Comparison of ENCODE assay signal across 9 cellular contexts in genomic region chr1:230867119-230867902, GRCh38. TPM values are rescaled to one million over a fixed set of nuclear protein-coding genes. Genes with fewer than 3 reads are reported as not detected.
DNase-seq lines count a peak whose midpoint lies in the region; ATAC-seq, FAIRE-seq and TF ChIP-seq lines count a peak whose summit lies in the region.
"Had no signal": no experiment of that assay in that cellular context is flagged by ENCODE, and none has a peak within 500 bp of the region (broad histone marks: within the 10 kb centered on the region; RNA-seq: fewer than 3 reads in every experiment).

No MANE protein-coding gene starts in this region.

- TF ChIP-seq CTCF in bronchial epithelial cell (IDR thresholded peaks at IDR 0.05; ENCODE audit: insufficient read depth, low read length, severe bottlenecking) = no peak
- no peak for TF ChIP-seq CTCF in upper lobe of left lung (IDR thresholded peaks at IDR 0.05)

- peak overlapping the region; percentile 87 to 93 (median 90) for H3K4me3 Mint-ChIP-seq in IgD-negative memory B cell

- H3K36me3 ChIP-seq in ACC112 (ENCODE audit: insufficient read depth, low read length) (no peaks in the 10 kb centered on the region), bronchial epithelial cell (ENCODE audit: control insufficient read depth, insufficient read depth, low read length) (no peaks in the 10 kb centered on the region), upper lobe of left lung (no peaks in the 10 kb centered on the region)

- peak overlapping the region; percentile 54 for H3K27ac ChIP-seq in ACC112 (ENCODE audit: low read depth, low read length)
- H3K27ac ChIP-seq in upper lobe of left lung = peak overlapping the region; percentile 81 to 93 (median 86)

- DNase-seq in bronchial epithelial cell (ENCODE audit: low read depth) (peak; percentile 44), lung microvascular endothelial cell (ENCODE audit: low read depth in 2 of 2) (peak; percentile 21 to 41), upper lobe of left lung (no peak)
- DNase-seq in effector CD8-positive, alpha-beta T cell (lab: John Stamatoyannopoulos, UW) = no peak
- DNase-seq in stimulated activated CD4-positive, alpha-beta T cell treated with anti-CD3 and anti-CD28 coated beads, Interleukin-4, amount 100 ng/mL, for 4 hours = no peak

- 25 to 27% methylated on average over 17 of the region's 17 CpGs for WGBS in upper lobe of left lung, 2 donors

- no peak for FAIRE-seq in bronchial epithelial cell (lab: Jason Lieb, UNC)
- FAIRE-seq: frontal cortex had no signal

- H3K79me2 ChIP-seq in ACC112 (ENCODE audit: control insufficient read depth, insufficient read depth, low read length, unreplicated experiment) = peaks cover 39% of the 10 kb centered on the region

- no peak for ATAC-seq in upper lobe of left lung (ENCODE audit: low FRiP score in 2 of 2)
- no peak for ATAC-seq in GM19324 (IDR thresholded peaks at IDR 0.05; ENCODE audit: low FRiP score, unreplicated experiment)

- H3K27me3 ChIP-seq in ACC112 (ENCODE audit: insufficient read depth, low read length) (no peaks in the 10 kb centered on the region), bronchial epithelial cell (ENCODE audit: control insufficient read depth, insufficient read depth, low read length) (no peaks in the 10 kb centered on the region), upper lobe of left lung (no peaks in the 10 kb centered on the region)

- H3K27me3 Mint-ChIP-seq in IgD-negative memory B cell = peaks cover 16% of the 10 kb centered on the region

- no peaks in the 10 kb centered on the region for H3K9me3 Mint-ChIP-seq in IgD-negative memory B cell

- peak overlapping the region; percentile 93 for H2AFZ ChIP-seq in ACC112 (ENCODE audit: low read length, unreplicated experiment)

- H3K4me1 ChIP-seq in ACC112 (ENCODE audit: control insufficient read depth, insufficient read depth, low read length, unreplicated experiment) = peaks cover 30% of the 10 kb centered on the region
- peaks cover 27 to 45% (median 41%) of the 10 kb centered on the region in 4 donors for H3K4me1 ChIP-seq in upper lobe of left lung

- H3K4me3 ChIP-seq in ACC112 (ENCODE audit: low read depth, low read length) = peak overlapping the region; percentile 87
- H3K4me3 ChIP-seq in bronchial epithelial cell (ENCODE audit: low read depth, low read length) = peak overlapping the region; percentile 85
- peak overlapping the region; percentile 98 for H3K4me3 ChIP-seq in upper lobe of left lung

- peaks cover 2% of the 10 kb centered on the region for H3K36me3 Mint-ChIP-seq in IgD-negative memory B cell

- peak overlapping the region in 2 of 3 donors; percentile 58 to 59 for H3K27ac Mint-ChIP-seq in IgD-negative memory B cell

- no peak for TF ChIP-seq POLR2A in upper lobe of left lung (IDR thresholded peaks at IDR 0.05)

- peaks cover 11 to 22% (median 21%) of the 10 kb centered on the region in 3 donors for H3K4me1 Mint-ChIP-seq in IgD-negative memory B cell

- TF ChIP-seq EP300 in upper lobe of left lung (IDR thresholded peaks at IDR 0.05) = no peak

- H3K9me3 ChIP-seq in upper lobe of left lung = no peaks in the 10 kb centered on the region

RNA-seq across cellular contexts. Expression of gene C1orf198, which starts 1.0 kb away (rescaled TPM):
- polyA plus RNA-seq in IgD-negative memory B cell = 5.5 TPM
- 7.1 and 12.3 TPM in 2 replicates for total RNA-seq in bronchial epithelial cell
- 15.5 and 16.1 TPM in 2 replicates for total RNA-seq in lung microvascular endothelial cell
- 100 to 1,000 TPM in 5 of 6 donors, 10 to 100 TPM in 1; 51.3 to 241 (median 125) TPM for total RNA-seq in upper lobe of left lung

Comparison
In these comparisons a context has a peak if more than half of its experiments do, and no peak if none do; other contexts are left out.
1. DNase-seq: peak in bronchial epithelial cell (single experiment) and lung microvascular endothelial cell (2 of 2); none in upper lobe of left lung (0 of 2), effector CD8-positive, alpha-beta T cell (single experiment) and stimulated activated CD4-positive, alpha-beta T cell treated with anti-CD3 and anti-CD28 coated beads, Interleukin-4, amount 100 ng/mL, for 4 hours (0 of 2).
2. Peak in every context shown above with its lines, with median percentiles within 50 percentile points of each other: H3K4me3 ChIP-seq.